ENCODE assay signal across 17 cellular contexts in the genomic region with DNA sequence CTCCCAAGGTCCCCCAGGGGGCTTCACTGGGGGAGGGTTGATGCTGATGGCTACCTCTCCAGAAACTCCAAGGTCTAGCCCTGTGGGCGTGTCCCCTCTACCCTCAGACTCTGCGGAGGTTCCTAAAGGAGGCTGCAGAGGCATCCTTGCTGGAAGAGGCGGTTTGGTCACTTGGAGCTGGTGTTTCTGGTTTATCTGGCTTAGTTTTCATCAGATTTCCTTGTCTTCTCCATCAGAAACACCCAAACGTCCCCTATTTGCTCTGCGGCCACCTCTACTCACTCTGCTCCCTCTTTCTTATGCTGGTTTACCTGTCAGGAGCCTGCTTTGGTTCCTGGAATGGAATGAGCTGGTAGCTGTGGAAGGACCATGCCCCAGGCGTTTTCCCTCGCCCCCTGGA. TPM values are rescaled to one million over a fixed set of nuclear protein-coding genes. Genes with fewer than 3 reads are reported as not detected.
"Had no signal": no experiment of that assay in that cellular context is flagged by ENCODE, and none has a peak within 500 bp of the region (broad histone marks: within the 10 kb centered on the region; RNA-seq: fewer than 3 reads in every experiment).

No MANE protein-coding gene starts in this region.

- H3K27ac ChIP-seq: brain microvascular endothelial cell, esophagus muscularis mucosa had no signal

- H3K9me3 Mint-ChIP-seq: activated T-cell treated with anti-CD3 and anti-CD28 coated beads, Interleukin-2, amount 50 U/mL, for 4 hours; memory B cell; nephron had no signal

- H3K36me3 Mint-ChIP-seq: activated CD8-positive, alpha-beta memory T cell treated with anti-CD3 and anti-CD28 coated beads, Interleukin-2, amount 10 ng/mL, durations not matched to agents 7 days and 5 days; activated naive CD8-positive, alpha-beta T cell; memory B cell had no signal

- H3K4me3 ChIP-seq: esophagus muscularis mucosa had no signal

- H3K9me3 ChIP-seq: esophagus muscularis mucosa had no signal

- FAIRE-seq: small intestine, urothelium cell line had no signal

- H3K4me3 Mint-ChIP-seq: activated CD8-positive, alpha-beta memory T cell treated with anti-CD3 and anti-CD28 coated beads, Interleukin-2, amount 10 ng/mL, durations not matched to agents 7 days and 5 days; activated naive CD8-positive, alpha-beta T cell; activated T-cell treated with anti-CD3 and anti-CD28 coated beads, Interleukin-2, amount 50 U/mL, for 4 hours; memory B cell; nephron had no signal

- DNase-seq: activated CD4-positive, alpha-beta T cell treated with anti-CD3 and anti-CD28 coated beads, Interleukin-2, amount 50 U/mL, for 48 hours; activated CD4-positive, CD25-positive, alpha-beta regulatory T cell treated with anti-CD3 and anti-CD28 coated beads, Interleukin-2, amount 50 U/mL, for 72 hours; activated CD8-positive, alpha-beta memory T cell treated with anti-CD3 and anti-CD28 coated beads, Interleukin-2, amount 10 ng/mL, durations not matched to agents 7 days and 5 days; activated effector memory CD4-positive, alpha-beta T cell treated with anti-CD3 and anti-CD28 coated beads, Interleukin-2, amount 50 U/mL, for 16 hours; activated T-cell treated with anti-CD3 and anti-CD28 coated beads, Interleukin-2, amount 50 U/mL, for 4 hours; brain microvascular endothelial cell; dermis blood vessel endothelial cell; foreskin fibroblast; retina; small intestine; stimulated activated naive CD4-positive, alpha-beta T cell had no signal

- H3K36me3 ChIP-seq: brain microvascular endothelial cell, esophagus muscularis mucosa had no signal

- H3K27ac Mint-ChIP-seq: activated CD8-positive, alpha-beta memory T cell treated with anti-CD3 and anti-CD28 coated beads, Interleukin-2, amount 10 ng/mL, durations not matched to agents 7 days and 5 days; activated naive CD8-positive, alpha-beta T cell; memory B cell; nephron had no signal

- ATAC-seq: activated CD8-positive, alpha-beta memory T cell treated with anti-CD3 and anti-CD28 coated beads, Interleukin-2, amount 10 ng/mL, durations not matched to agents 7 days and 5 days; activated T-cell treated with anti-CD3 and anti-CD28 coated beads, Interleukin-2, amount 50 U/mL, for 4 hours; left lobe of liver had no signal

RNA-seq across cellular contexts. Expression of a gene that starts 2.5 kb away (rescaled TPM):
- total RNA-seq: activated CD8-positive, alpha-beta memory T cell treated with anti-CD3 and anti-CD28 coated beads, Interleukin-2, amount 10 ng/mL, durations not matched to agents 7 days and 5 days; activated T-cell treated with anti-CD3 and anti-CD28 coated beads, Interleukin-2, amount 50 U/mL, for 4 hours had no signal
